ENCODE assay signal across 30 cellular contexts in genomic region chr6:72940265-72940664, GRCh38.
"Had no signal": no experiment of that assay in that cellular context is flagged by ENCODE, and none has a peak within 500 bp of the region (broad histone marks: within the 10 kb centered on the region; RNA-seq: fewer than 3 reads in every experiment).

No MANE protein-coding gene starts in this region.

- DNase-seq: activated CD4-positive, alpha-beta memory T cell treated with anti-CD3 and anti-CD28 coated beads, Interleukin-2, amount 10 ng/mL, durations not matched to agents 7 days and 5 days; activated CD4-positive, alpha-beta T cell treated with anti-CD3 and anti-CD28 coated beads, Interleukin-2, amount 10 ng/mL, durations not matched to agents 7 days and 5 days; activated CD4-positive, CD25-positive, alpha-beta regulatory T cell treated with anti-CD3 and anti-CD28 coated beads, Interleukin-2, amount 50 U/mL, for 72 hours; activated CD8-positive, alpha-beta memory T cell treated with anti-CD3 and anti-CD28 coated beads, Interleukin-2, amount 50 U/mL, for 48 hours; activated gamma-delta T cell treated with Interleukin-2 at 50 U/mL for 16 hours; activated naive CD4-positive, alpha-beta T cell treated with anti-CD3 and anti-CD28 coated beads, Interleukin-2, amount 50 U/mL, for 16 hours; activated naive CD8-positive, alpha-beta T cell treated with anti-CD3 and anti-CD28 coated beads, Interleukin-2, amount 50 U/mL, for 24 hours; activated T-cell treated with anti-CD3 and anti-CD28 coated beads, Interleukin-2, amount 50 U/mL, for 4 hours; amygdala; effector CD4-positive, alpha-beta T cell; islet precursor cell; left colon; mesenchymal stem cell; naive thymus-derived CD8-positive, alpha-beta T cell; nucleus accumbens; stimulated activated CD4-positive, alpha-beta T cell treated with anti-CD3 and anti-CD28 coated beads, Interleukin-1b, Interleukin-23, amount 100 ng/mL, for 48 hours; stimulated activated CD4-positive, alpha-beta T cell treated with anti-CD3 and anti-CD28 coated beads, Interleukin-4, amount 100 ng/mL, for 4 hours; stimulated activated CD8-positive, alpha-beta memory T cell treated with anti-CD3 and anti-CD28 coated beads, Interleukin-4, amount 100 ng/mL, for 48 hours; stimulated activated naive CD8-positive, alpha-beta T cell treated with anti-CD3 and anti-CD28 coated beads, Interleukin-15, amount 100 ng/mL, for 72 hours; substantia nigra; T-helper 17 cell; T1000; upper lobe of left lung had no signal

- H3K27ac ChIP-seq: gastroesophageal sphincter, hepatocyte, parathyroid adenoma, right atrium auricular region, upper lobe of left lung had no signal

- ATAC-seq: activated naive CD8-positive, alpha-beta T cell treated with anti-CD3 and anti-CD28 coated beads, Interleukin-2, amount 50 U/mL, for 24 hours; activated T-cell treated with anti-CD3 and anti-CD28 coated beads, Interleukin-2, amount 50 U/mL, for 4 hours; activated T-helper 17 cell treated with anti-CD3 and anti-CD28 coated beads, Interleukin-2, amount 50 U/mL, for 72 hours; gastroesophageal sphincter; left colon; naive thymus-derived CD8-positive, alpha-beta T cell; stimulated activated memory B cell treated with anti-CD40 and anti-IgM and Interleukin-4, amounts not matched to agents 10 μg/mL and 1 μg/mL and 100 μg/mL, for 72 hours; stimulated activated naive CD8-positive, alpha-beta T cell treated with anti-CD3 and anti-CD28 coated beads, Interleukin-15, amount 100 ng/mL, for 72 hours; T-helper 17 cell had no signal

- H3K36me3 ChIP-seq: gastroesophageal sphincter, right atrium auricular region, upper lobe of left lung had no signal

- H3K4me1 ChIP-seq: gastroesophageal sphincter, parathyroid adenoma, right atrium auricular region had no signal

- H3K79me2 ChIP-seq: hepatocyte, parathyroid adenoma had no signal

- H3K27me3 ChIP-seq: gastroesophageal sphincter, hepatocyte, right atrium auricular region, upper lobe of left lung had no signal

- H3K4me2 ChIP-seq: hepatocyte, smooth muscle cell had no signal

- H3K4me3 ChIP-seq: gastroesophageal sphincter, hepatocyte, right atrium auricular region, smooth muscle cell, upper lobe of left lung had no signal

- H3K9me3 ChIP-seq: gastroesophageal sphincter, right atrium auricular region, upper lobe of left lung had no signal

- H2AFZ ChIP-seq: hepatocyte, parathyroid adenoma had no signal
